8 cellular contexts compared by ENCODE assay signal in the genomic region with DNA sequence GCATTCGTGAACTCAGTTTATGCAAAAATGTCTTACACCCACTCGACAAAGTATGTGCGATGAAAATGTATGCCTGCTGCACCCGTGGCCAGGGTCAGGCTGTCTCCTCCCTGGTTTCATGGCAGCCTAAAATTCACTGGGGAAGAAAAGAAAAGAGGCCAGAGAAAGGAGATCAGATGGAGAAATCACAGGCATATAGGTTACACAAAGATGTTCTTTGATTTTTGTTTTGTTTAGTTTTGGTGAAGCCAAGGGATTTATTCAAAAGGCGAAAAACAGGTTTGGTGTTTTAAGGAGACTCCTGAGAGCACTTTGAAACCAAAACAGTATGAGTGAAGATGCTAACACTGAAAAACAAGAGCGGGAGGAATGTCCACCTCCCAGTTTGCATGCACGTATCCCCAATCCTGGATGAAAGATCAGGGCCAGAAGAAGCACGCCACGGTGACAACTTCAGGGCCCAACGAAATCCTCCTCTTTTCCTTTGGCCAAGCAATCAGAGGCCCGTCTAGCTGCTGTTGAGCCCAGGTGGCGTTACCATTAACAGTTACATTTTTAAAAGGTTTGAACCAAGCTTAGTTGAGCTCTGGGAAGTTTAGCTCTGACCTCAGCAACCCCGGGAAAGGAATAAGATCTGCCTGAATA. TPM values are rescaled to one million over a fixed set of nuclear protein-coding genes. Genes with fewer than 3 reads are reported as not detected.
DNase-seq lines count a peak whose midpoint lies in the region; ATAC-seq and TF ChIP-seq lines count a peak whose summit lies in the region.

No MANE protein-coding gene starts in this region.

- CTCF ChIA-PET in activated B cell treated with CpG ODN at 0.5 μM for 24 hours (lab: Charles Lee) = no interaction called here

- H3K36me3 Mint-ChIP-seq in activated T-cell treated with anti-CD3 and anti-CD28 coated beads, Interleukin-2, amount 50 U/mL, for 72 hours (ENCODE audit: insufficient read depth in 2 of 2) = peaks cover 0 to 4% of the 10 kb centered on the region in 2 donors
- H3K36me3 Mint-ChIP-seq in activated B cell treated with CpG ODN at 0.5 μM for 24 hours (ENCODE audit: low read depth) = no peaks in the 10 kb centered on the region

- H3K4me1 Mint-ChIP-seq in activated T-cell treated with anti-CD3 and anti-CD28 coated beads, Interleukin-2, amount 50 U/mL, for 72 hours (ENCODE audit: low read depth) = peaks cover 72% of the 10 kb centered on the region
- peaks cover 32% of the 10 kb centered on the region for H3K4me1 Mint-ChIP-seq in activated B cell treated with CpG ODN at 0.5 μM for 24 hours

- H3K27ac Mint-ChIP-seq in activated T-cell treated with anti-CD3 and anti-CD28 coated beads, Interleukin-2, amount 50 U/mL, for 72 hours = peak overlapping the region; percentile 92
- H3K27ac Mint-ChIP-seq in activated B cell treated with CpG ODN at 0.5 μM for 24 hours = peak overlapping the region; percentile 89

- H3K9me3 ChIP-seq in iPS-18a (ENCODE audit: control insufficient read depth, low read depth, low read length) = no peaks in the 10 kb centered on the region
- H3K9me3 ChIP-seq in subcutaneous abdominal adipose tissue (ENCODE audit: control insufficient read depth in 5 of 5, low read length in 5 of 5) = no peaks in the 10 kb centered on the region

- H3K27ac ChIP-seq in iPS-18a (ENCODE audit: low read length) (peak overlapping the region; percentile 70), subcutaneous abdominal adipose tissue (ENCODE audit: low read depth, low read length) (peak overlapping the region; percentile 66)

- DNase-seq in activated T-cell treated with anti-CD3 and anti-CD28 coated beads, Interleukin-2, amount 50 U/mL, for 72 hours = peak in 1 of 2 donors; percentile 7
- DNase-seq in activated T-cell treated with anti-CD3 and anti-CD28 coated beads for 4 hours (no peak), activated B cell treated with CpG ODN at 0.5 μM for 24 hours (no peak)

- peak overlapping the region; percentile 99 to 100 for H3K4me3 Mint-ChIP-seq in activated T-cell treated with anti-CD3 and anti-CD28 coated beads, Interleukin-2, amount 50 U/mL, for 72 hours
- peak overlapping the region; percentile 91 for H3K4me3 Mint-ChIP-seq in activated B cell treated with CpG ODN at 0.5 μM for 24 hours

- no peaks in the 10 kb centered on the region for H3K36me3 ChIP-seq in iPS-18a (ENCODE audit: control insufficient read depth, low read depth, low read length)
- no peaks in the 10 kb centered on the region for H3K36me3 ChIP-seq in subcutaneous abdominal adipose tissue (ENCODE audit: control insufficient read depth in 5 of 5, insufficient read depth in 5 of 5, low read length in 5 of 5)

- H3K27me3 ChIP-seq in iPS-18a (ENCODE audit: control insufficient read depth, insufficient read depth, low read length) (no peaks in the 10 kb centered on the region), subcutaneous abdominal adipose tissue (ENCODE audit: control insufficient read depth in 5 of 5, insufficient read depth in 4 of 5, low read length in 5 of 5) (no peaks in the 10 kb centered on the region)

- TF ChIP-seq CTCF in activated B cell treated with CpG ODN at 0.5 μM for 24 hours (IDR thresholded peaks at IDR 0.05) = no peak

- no peaks in the 10 kb centered on the region for H3K9me3 Mint-ChIP-seq in activated T-cell treated with anti-CD3 and anti-CD28 coated beads, Interleukin-2, amount 50 U/mL, for 72 hours
- no peaks in the 10 kb centered on the region for H3K9me3 Mint-ChIP-seq in activated B cell treated with CpG ODN at 0.5 μM for 24 hours

- intact Hi-C loops in activated B cell treated with CpG ODN at 0.5 μM for 24 hours (cut with micrococcal nuclease) = loop anchor here (2.0 to 10.0 kb wide), 8 partner anchors 248 to 1016 kb away; a partner anchor contains a TSS

- H3K4me3 ChIP-seq in iPS-18a (ENCODE audit: low read length) (peak overlapping the region; percentile 90), subcutaneous abdominal adipose tissue (ENCODE audit: low read depth in 1 of 5, low read length in 5 of 5) (peak overlapping the region; percentile 73 to 85 (median 78))

- ATAC-seq in activated T-cell treated with anti-CD3 and anti-CD28 coated beads, Interleukin-2, amount 50 U/mL, for 72 hours (replicated peaks in 1 of 2) = no peak
- ATAC-seq in activated B cell treated with CpG ODN at 0.5 μM for 24 hours (ENCODE audit: low read depth) = no peak
- ATAC-seq in GM21717 (IDR thresholded peaks at IDR 0.05; ENCODE audit: unreplicated experiment) = no peak
- no peak for ATAC-seq in HG03135 (IDR thresholded peaks at IDR 0.05; ENCODE audit: unreplicated experiment)
- no peak for ATAC-seq in HG02678 (IDR thresholded peaks at IDR 0.05; ENCODE audit: unreplicated experiment)

- no peaks in the 10 kb centered on the region for H3K27me3 Mint-ChIP-seq in activated T-cell treated with anti-CD3 and anti-CD28 coated beads, Interleukin-2, amount 50 U/mL, for 72 hours (ENCODE audit: low read depth)
- no peaks in the 10 kb centered on the region for H3K27me3 Mint-ChIP-seq in activated B cell treated with CpG ODN at 0.5 μM for 24 hours

- H3K9ac ChIP-seq in iPS-18a (ENCODE audit: low read length) (peak overlapping the region; percentile 85), subcutaneous abdominal adipose tissue (ENCODE audit: low read length in 5 of 5) (peak overlapping the region in 4 of 5 donors; percentile 61 to 76 (median 66))

- POLR2A ChIA-PET in activated B cell treated with CpG ODN at 0.5 μM for 24 hours (lab: Charles Lee) = no interaction called here

- peaks cover 10% of the 10 kb centered on the region for H3K4me1 ChIP-seq in iPS-18a (ENCODE audit: control insufficient read depth, low read depth, low read length)
- H3K4me1 ChIP-seq in subcutaneous abdominal adipose tissue (ENCODE audit: control insufficient read depth in 5 of 5, insufficient read depth in 5 of 5, low read length in 5 of 5) = peaks cover 3 to 14% (median 13%) of the 10 kb centered on the region in 5 donors

RNA-seq across cellular contexts. Expression of a gene that starts 1.0 kb away (rescaled TPM):
- 10 to 100 TPM in 1 of 2 donors, 1 to 10 TPM in 1; 8.5 to 13.8 TPM for total RNA-seq in activated T-cell treated with anti-CD3 and anti-CD28 coated beads, Interleukin-2, amount 50 U/mL, for 72 hours
- total RNA-seq in activated B cell treated with CpG ODN at 0.5 μM for 24 hours = 4.5 and 5.4 TPM in 2 replicates
